8 cellular contexts compared by ENCODE assay signal in the genomic region with DNA sequence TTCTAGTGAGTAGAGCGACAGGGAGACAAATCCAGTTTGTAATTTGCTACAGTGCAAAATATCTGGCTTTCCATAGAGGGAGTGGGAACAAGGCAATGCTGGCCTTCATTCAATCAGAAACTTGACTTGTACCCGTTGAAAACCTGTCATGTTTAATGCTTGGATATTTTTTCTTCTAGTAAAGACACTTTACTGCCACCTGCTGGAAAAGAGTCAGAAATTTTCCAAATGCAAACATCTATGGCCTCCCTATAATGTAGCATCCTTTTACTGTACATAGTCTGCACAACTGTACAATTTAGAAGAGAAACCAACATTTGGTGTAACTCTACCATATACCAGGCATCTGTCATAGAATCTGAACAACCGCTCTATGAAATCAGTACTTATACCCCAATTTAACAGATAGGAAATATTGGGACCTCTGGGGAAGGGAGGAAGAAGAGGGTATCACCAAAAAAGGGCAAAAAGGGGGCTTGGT.
A peak's percentile ranks its signal among the peaks of the same experiment; 100 is the strongest.
DNase-seq lines count a peak whose midpoint lies in the region; ATAC-seq and TF ChIP-seq lines count a peak whose summit lies in the region.

No MANE protein-coding gene starts in this region.

- peaks cover 28% of the 10 kb centered on the region for H3K36me3 Mint-ChIP-seq in T-helper 1 cell treated with Interleukin-12 subunit alpha and Interleukin-12 subunit beta and Interleukin-4 antibody, amounts not matched to agents 30 μg/mL and 1 μg/mL, for 36 hours (ENCODE audit: low read depth)
- peaks cover 60% of the 10 kb centered on the region for H3K36me3 Mint-ChIP-seq in nephron (ENCODE audit: low read depth)

- peaks cover 13% of the 10 kb centered on the region for H3K4me1 Mint-ChIP-seq in T-helper 1 cell treated with Interleukin-12 subunit alpha and Interleukin-12 subunit beta and Interleukin-4 antibody, amounts not matched to agents 30 μg/mL and 1 μg/mL, for 36 hours (ENCODE audit: low read depth)
- H3K4me1 Mint-ChIP-seq in nephron, result peaks cover 22% of the 10 kb centered on the region

- DNase-seq in AG20443 (ENCODE audit: low spot score) (peak; percentile 54), NCI-H1694 (lab: John Stamatoyannopoulos, UW) (peak; percentile 54), erythroblast (lab: John Stamatoyannopoulos, UW) (peak; percentile 76 to 87)

- H3K27ac Mint-ChIP-seq in T-helper 1 cell treated with Interleukin-12 subunit alpha and Interleukin-12 subunit beta and Interleukin-4 antibody, amounts not matched to agents 30 μg/mL and 1 μg/mL, for 36 hours, result peak overlapping the region; percentile 62
- peak overlapping the region; percentile 1 to 53 (median 49) for H3K27ac Mint-ChIP-seq in nephron

- no peaks in the 10 kb centered on the region for H3K27me3 Mint-ChIP-seq in T-helper 1 cell treated with Interleukin-12 subunit alpha and Interleukin-12 subunit beta and Interleukin-4 antibody, amounts not matched to agents 30 μg/mL and 1 μg/mL, for 36 hours (ENCODE audit: low read depth)
- H3K27me3 Mint-ChIP-seq in nephron (ENCODE audit: low read depth), result no peaks in the 10 kb centered on the region

- no peak overlapping the region for H3K4me3 Mint-ChIP-seq in T-helper 1 cell treated with Interleukin-12 subunit alpha and Interleukin-12 subunit beta and Interleukin-4 antibody, amounts not matched to agents 30 μg/mL and 1 μg/mL, for 36 hours
- H3K4me3 Mint-ChIP-seq in nephron, result no peak overlapping the region

- ATAC-seq in GM18858 (IDR thresholded peaks at IDR 0.05; ENCODE audit: unreplicated experiment) (no peak), HG03159 (IDR thresholded peaks at IDR 0.05; ENCODE audit: unreplicated experiment) (no peak)

- TF ChIP-seq CTCF in GM12874 (IDR thresholded peaks at IDR 0.05; ENCODE audit: insufficient read depth, low read depth, low read length) (peak; percentile 38; the same call in 1 of the 2 replicates), nephron (IDR thresholded peaks at IDR 0.05; ENCODE audit: unreplicated experiment in 3 of 3) (peak; percentile 47 to 67 (median 54))

- TF ChIP-seq POLR2A in erythroblast (IDR thresholded peaks at IDR 0.05; ENCODE audit: low read length), result no peak

- H3K9me3 Mint-ChIP-seq in T-helper 1 cell treated with Interleukin-12 subunit alpha and Interleukin-12 subunit beta and Interleukin-4 antibody, amounts not matched to agents 30 μg/mL and 1 μg/mL, for 36 hours, result no peaks in the 10 kb centered on the region
- H3K9me3 Mint-ChIP-seq in nephron, result no peaks in the 10 kb centered on the region
